ENCODE assay signal across 7 cellular contexts in the genomic region with DNA sequence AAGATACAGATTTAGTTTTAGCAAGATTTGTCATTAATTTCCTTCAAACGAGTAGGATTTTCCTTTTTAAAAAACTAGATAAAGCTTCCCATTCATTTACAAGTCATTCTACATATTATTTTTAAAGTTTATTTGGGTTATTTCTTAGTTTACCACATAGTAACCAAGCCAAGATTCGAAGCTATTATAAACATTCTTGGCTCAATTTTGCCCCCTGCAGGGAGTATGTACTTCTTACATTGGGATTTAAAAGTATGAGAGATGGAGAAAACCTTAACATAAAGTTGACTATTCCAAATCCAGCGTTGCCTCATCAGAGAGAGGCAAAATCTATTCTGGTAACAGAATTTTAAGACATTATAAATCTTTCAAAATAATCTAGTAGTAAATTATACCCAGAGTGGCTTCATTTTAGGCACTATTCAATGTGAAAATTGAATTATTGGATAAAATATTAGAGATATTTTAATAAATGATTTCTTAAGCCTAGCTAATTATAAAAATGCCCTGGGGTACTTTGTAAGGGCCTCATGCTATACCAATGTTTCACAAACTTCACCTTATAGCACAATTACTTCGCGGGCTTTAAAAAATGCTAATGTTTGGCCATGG. TPM values are rescaled to one million over a fixed set of nuclear protein-coding genes. Genes with fewer than 3 reads are reported as not detected.
DNase-seq lines count a peak whose midpoint lies in the region; ATAC-seq and TF ChIP-seq lines count a peak whose summit lies in the region.

No MANE protein-coding gene starts in this region.

- no peak overlapping the region for H3K4me2 ChIP-seq in mammary epithelial cell (ENCODE audit: insufficient read depth, low read depth, low read length)

- in situ Hi-C loops in mammary epithelial cell (cut with MboI; ENCODE audit: low sequenced_read_pairs in 2 of 2) (loop anchor here in 1 of 2 donors (10.0 kb wide), 1 partner anchor 294 kb away; no protein-coding TSS in a partner anchor), G401 (cut with HindIII; ENCODE audit: low sequenced_read_pairs) (no loop called here)

- H3K9ac ChIP-seq in mammary epithelial cell (ENCODE audit: insufficient read depth, low read length) = no peak overlapping the region

- no peaks in the 10 kb centered on the region for H4K20me1 ChIP-seq in mammary epithelial cell (ENCODE audit: insufficient read depth, low read length)

- no peak overlapping the region for H3K27ac ChIP-seq in mammary epithelial cell (ENCODE audit: insufficient read depth, low read depth, low read length)

- H3K9me3 ChIP-seq in mammary epithelial cell (replicated peaks; ENCODE audit: insufficient read depth, low read length) (peaks cover 4% of the 10 kb centered on the region), mucosa of descending colon (peaks cover 6% of the 10 kb centered on the region)

- peaks cover 2% of the 10 kb centered on the region for H3K36me3 ChIP-seq in mammary epithelial cell (ENCODE audit: insufficient read depth, low read length)
- H3K36me3 ChIP-seq in mucosa of descending colon (ENCODE audit: low read depth) = no peaks in the 10 kb centered on the region

- CTCF ChIA-PET in mammary epithelial cell (lab: Charles Lee; ENCODE audit: low non-redundant PET) = no interaction called here

- no peaks in the 10 kb centered on the region for H3K27me3 ChIP-seq in mammary epithelial cell (ENCODE audit: insufficient read depth, low read length)

- BruUV-seq in mammary epithelial cell (replicated peaks; lab: Mats Ljungman, UMichigan) = no TSS peak

- no peaks in the 10 kb centered on the region for H3K79me2 ChIP-seq in mammary epithelial cell (ENCODE audit: insufficient read depth, low read length)

- dilution Hi-C loops in mammary epithelial cell (cut with HindIII; ENCODE audit: low sequenced_read_pairs) = no loop called here

- H3K4me3 ChIP-seq in LNCaP clone FGC (ENCODE audit: low read depth, low read length) = no peak overlapping the region
- no peak overlapping the region for H3K4me3 ChIP-seq in mammary epithelial cell (replicated peaks in 1 of 3; ENCODE audit: insufficient read depth in 1 of 3, low read depth in 2 of 3, low read length in 3 of 3)
- no peak overlapping the region for H3K4me3 ChIP-seq in mucosa of descending colon

- no peak overlapping the region for H2AFZ ChIP-seq in mammary epithelial cell (ENCODE audit: low read depth, low read length)

- ATAC-seq in mucosa of descending colon (no peak), HG02759 (IDR thresholded peaks at IDR 0.05; ENCODE audit: unreplicated experiment) (no peak)

- no peaks in the 10 kb centered on the region for H3K4me1 ChIP-seq in mammary epithelial cell (ENCODE audit: insufficient read depth, low read length)
- no peaks in the 10 kb centered on the region for H3K4me1 ChIP-seq in mucosa of descending colon (ENCODE audit: low read depth)

- TF ChIP-seq CTCF in GM10266 (IDR thresholded peaks at IDR 0.05; ENCODE audit: control insufficient read depth, insufficient read depth, low read depth, missing control alignments) (peak; percentile 41), LNCaP clone FGC (IDR thresholded peaks at IDR 0.05; ENCODE audit: control insufficient read depth, extremely low read depth, insufficient read depth) (peak; percentile 53), mammary epithelial cell (conservative IDR thresholded peaks at IDR 0.05 in 1 of 2, IDR thresholded peaks at IDR 0.05 in 1 of 2; ENCODE audit: extremely low read depth in 1 of 2, insufficient read depth in 1 of 2, low read depth in 1 of 2, low read length in 2 of 2) (peak; percentile 50 to 61), mucosa of descending colon (IDR thresholded peaks at IDR 0.05) (peak; percentile 22)

- intact Hi-C loops in mammary epithelial cell (cut with micrococcal nuclease) (loop anchor here (1.0 to 10.0 kb wide), 5 partner anchors 134 to 934 kb away; no protein-coding TSS in a partner anchor), mucosa of descending colon (cut with DNase I, micrococcal nuclease) (loop anchor here (5.0 to 10.0 kb wide), 2 partner anchors 284 to 287 kb away; no protein-coding TSS in a partner anchor)

- DNase-seq in GM10266 (ENCODE audit: extremely low spot score) = peak; percentile 7
- peak; percentile 21 for DNase-seq in LNCaP clone FGC (ENCODE audit: low read depth)
- DNase-seq in mammary epithelial cell = peak; percentile 20
- peak in 1 of 3 donors; percentile 56 for DNase-seq in mucosa of descending colon
- DNase-seq in activated T-cell treated with anti-CD3 and anti-CD28 coated beads, Interleukin-2, amount 50 U/mL, for 48 hours = no peak
- no peak for DNase-seq in G401 (ENCODE audit: low spot score)

- 42% methylated on average over 5 of the region's 5 CpGs for WGBS in mammary epithelial cell (ENCODE audit: low coverage, missing lambda C conversion rate)

RNA-seq across cellular contexts. Expression of a gene that starts 39.1 kb away (rescaled TPM):
- total RNA-seq in mammary epithelial cell (10 to 100 TPM; 45.2 to 68.1 TPM), mucosa of descending colon (1 to 10 TPM; 1.0 to 5.8 (median 1.6) TPM)
- 29.2 TPM for polyA plus RNA-seq in mammary epithelial cell
- 140 TPM for polyA minus RNA-seq in mammary epithelial cell
- total RNA-seq in G401 (2014; rRNA removed; shearing (Covaris generic)) = 4.4 and 4.7 TPM in 2 replicates

Comparison
In these comparisons a context has a peak if more than half of its experiments do, and no peak if none do; other contexts are left out.
1. DNase-seq: peak in GM10266 (single experiment), LNCaP clone FGC (single experiment) and mammary epithelial cell (single experiment); none in activated T-cell treated with anti-CD3 and anti-CD28 coated beads, Interleukin-2, amount 50 U/mL, for 48 hours (0 of 2) and G401 (single experiment).
2. Peak in every context shown above with its lines, with median percentiles within 50 percentile points of each other: CTCF ChIP-seq.